In the genomic region with DNA sequence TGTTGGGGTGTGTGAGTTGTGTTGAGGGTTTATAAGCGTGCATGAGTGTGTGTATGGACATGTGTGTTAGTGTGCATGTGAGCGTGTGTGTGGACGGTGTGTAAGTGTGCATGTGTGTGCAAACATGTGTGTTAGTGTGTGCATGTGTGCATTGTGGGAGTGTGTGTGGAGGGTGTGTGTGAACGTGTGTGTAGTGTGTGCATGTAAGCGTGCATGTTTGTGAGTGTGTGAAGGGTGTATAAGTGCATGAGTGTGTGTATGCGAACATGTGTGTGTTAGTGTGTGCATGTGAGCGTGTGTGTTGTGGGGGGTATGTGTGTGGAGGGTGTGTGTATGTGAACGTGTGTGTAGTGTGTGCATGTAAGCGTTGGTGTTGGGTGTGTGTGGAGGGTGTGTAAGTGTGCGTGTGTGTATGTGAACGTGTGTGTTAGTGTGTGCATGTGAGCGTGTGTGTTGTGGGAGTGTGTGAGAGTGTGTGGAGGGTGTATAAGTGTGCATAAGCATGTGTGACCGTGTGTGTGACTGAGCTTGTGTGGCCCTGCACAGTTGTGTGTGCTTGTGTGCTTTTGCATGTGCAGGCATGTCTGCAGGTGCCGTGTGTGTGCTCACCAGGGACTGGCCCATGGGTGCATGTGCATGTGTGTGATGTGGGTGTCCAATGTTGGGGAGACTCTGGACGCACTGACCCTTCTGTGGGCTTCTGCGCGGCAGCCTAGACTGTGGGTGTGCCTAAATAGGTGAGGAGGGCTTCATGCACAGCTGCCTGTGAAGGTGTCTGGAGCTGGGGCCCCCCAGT, we compare ENCODE assay signal across 21 cellular contexts.
DNase-seq lines count a peak whose midpoint lies in the region; ATAC-seq, FAIRE-seq and TF ChIP-seq lines count a peak whose summit lies in the region.
"Had no signal": no experiment of that assay in that cellular context is flagged by ENCODE, and none has a peak within 500 bp of the region (broad histone marks: within the 10 kb centered on the region; RNA-seq: fewer than 3 reads in every experiment).

No MANE protein-coding gene starts in this region.

- H2AK5ac ChIP-seq in H9 (ENCODE audit: insufficient read length, low read length) (no peak overlapping the region), H1 (ENCODE audit: low read depth, low read length) (no peak overlapping the region)

- H3K23me2 ChIP-seq in H9 (ENCODE audit: insufficient read length, low read depth, low read length, poor library complexity, severe bottlenecking) (no peaks in the 10 kb centered on the region), H1 (ENCODE audit: low read depth, low read length) (peaks cover 9% of the 10 kb centered on the region; the same call in 1 of the 2 replicates)

- in situ Hi-C loops in GM23248 (cut with MboI), result no loop called here

- no peaks in the 10 kb centered on the region for H3K79me1 ChIP-seq in H9 (ENCODE audit: insufficient read depth, low read depth, low read length, poor library complexity, severe bottlenecking)
- no peaks in the 10 kb centered on the region for H3K79me1 ChIP-seq in H1 (ENCODE audit: low read depth, low read length)

- no peak overlapping the region for H3K9ac ChIP-seq in H9 (ENCODE audit: extremely low read depth, insufficient read length, low read length)
- H3K9ac ChIP-seq in H1 (replicated peaks in 1 of 4; ENCODE audit: extremely low read depth in 1 of 4, low read depth in 3 of 4, low read length in 3 of 4), result no peak overlapping the region; a peak in 1 of 7 replicates
- no peak overlapping the region for H3K9ac ChIP-seq in endodermal cell (ENCODE audit: extremely low read depth, low read length, poor library complexity, severe bottlenecking)
- H3K9ac ChIP-seq in GM23248, result no peak overlapping the region

- POLR2A ChIA-PET in H1 (lab: Charles Lee; ENCODE audit: partially characterized antibody), result no interaction called here

- H3K9me3 ChIP-seq in H9 (ENCODE audit: control insufficient read depth, low read depth, low read length) (no peaks in the 10 kb centered on the region), H1 (ENCODE audit: insufficient read depth in 2 of 2, low read depth in 1 of 2, low read length in 1 of 2) (peaks cover 0 to 4% of the 10 kb centered on the region in 2 experiments; a peak in 1 of 4 replicates), endodermal cell (ENCODE audit: control insufficient read depth, low read length) (no peaks in the 10 kb centered on the region), GM23248 (ENCODE audit: low read depth) (no peaks in the 10 kb centered on the region)

- H3K23ac ChIP-seq in H9 (ENCODE audit: insufficient read length, low read depth, low read length), result no peak overlapping the region
- no peak overlapping the region for H3K23ac ChIP-seq in H1 (ENCODE audit: insufficient read length)

- H3K27ac ChIP-seq in H9 (ENCODE audit: insufficient read length, low read depth, low read length), result no peak overlapping the region
- H3K27ac ChIP-seq in H1 (ENCODE audit: low read depth, low read length), result no peak overlapping the region
- H3K27ac ChIP-seq in endodermal cell (ENCODE audit: low read depth, low read length), result no peak overlapping the region
- H3K27ac ChIP-seq in GM23248, result no peak overlapping the region
- H3K27ac ChIP-seq: RWPE1 had no signal

- H2AFZ ChIP-seq in H9 (ENCODE audit: low read length) (no peak overlapping the region), H1 (ENCODE audit: low read length) (no peak overlapping the region), GM23248 (no peak overlapping the region)

- TF ChIP-seq CTCF in H9 (conservative IDR thresholded peaks at IDR 0.05) (no peak), H1 (IDR thresholded peaks at IDR 0.05; ENCODE audit: control extremely low read depth in 1 of 3, insufficient read depth in 1 of 3, low read depth in 1 of 3, low read length in 3 of 3) (no peak), endodermal cell (conservative IDR thresholded peaks at IDR 0.05) (no peak)

- H3K9me3 Mint-ChIP-seq in H9 (peaks cover 0 to 5% of the 10 kb centered on the region in 2 experiments; a peak in 2 of 5 replicates), endodermal cell (peaks cover 62% of the 10 kb centered on the region)

- H4K91ac ChIP-seq in H9 (ENCODE audit: insufficient read length, low read depth, low read length) (no peak overlapping the region), H1 (replicated peaks; ENCODE audit: insufficient read length, low read length) (peak overlapping the region; percentile 69)

- no peak overlapping the region for H2BK15ac ChIP-seq in H9 (ENCODE audit: low read depth, low read length)
- H2BK15ac ChIP-seq in H1 (ENCODE audit: low read length), result no peak overlapping the region; the same call in 1 of the 2 replicates

- H3K4me2 ChIP-seq in H9 (ENCODE audit: insufficient read depth, insufficient read length, low read length) (no peak overlapping the region), H1 (ENCODE audit: insufficient read depth in 1 of 2, low read depth in 2 of 2, low read length in 2 of 2) (no peak overlapping the region), GM23248 (ENCODE audit: unreplicated experiment) (no peak overlapping the region)

- H2BK5ac ChIP-seq in H9 (ENCODE audit: insufficient read length, low read length) (no peak overlapping the region), H1 (ENCODE audit: low read depth, low read length) (peak overlapping the region; percentile 18)

- no peak for TF ChIP-seq EP300 in H1 (IDR thresholded peaks at IDR 0.05; ENCODE audit: borderline replicate concordance in 1 of 2, low read depth in 2 of 2, low read length in 2 of 2)

- CTCF ChIA-PET in H1 (lab: Charles Lee; ENCODE audit: partially characterized antibody), result interaction anchor here (0.9 to 2.4 kb wide), 2 partner anchors 156 to 209 kb away, joined by 4 to 8 read pairs; no protein-coding TSS in a partner anchor

- no peaks in the 10 kb centered on the region for H3K79me2 ChIP-seq in H9 (ENCODE audit: insufficient read depth, low read length)
- no peaks in the 10 kb centered on the region for H3K79me2 ChIP-seq in H1 (ENCODE audit: control insufficient read depth in 1 of 2, insufficient read depth in 2 of 2, low read length in 2 of 2)
- no peaks in the 10 kb centered on the region for H3K79me2 ChIP-seq in GM23248 (ENCODE audit: insufficient read depth)

- no peaks in the 10 kb centered on the region for H3F3A ChIP-seq in GM23248 (ENCODE audit: insufficient read depth)

- H3K4ac ChIP-seq in H9 (ENCODE audit: low read depth, low read length) (no peak overlapping the region), H1 (replicated peaks; ENCODE audit: insufficient read length, low read depth, low read length) (peak overlapping the region; percentile 71)

- H3K27ac Mint-ChIP-seq in H9 (no peak overlapping the region), endodermal cell (no peak overlapping the region)
- H3K27ac Mint-ChIP-seq: CD14-positive monocyte had no signal

- H3K36me3 ChIP-seq in H1 (ENCODE audit: control insufficient read depth in 2 of 4, insufficient read depth in 4 of 4, low read length in 3 of 4) (no peaks in the 10 kb centered on the region), endodermal cell (ENCODE audit: control insufficient read depth, insufficient read depth, low read length) (no peaks in the 10 kb centered on the region), GM23248 (ENCODE audit: low read depth) (no peaks in the 10 kb centered on the region)

- no peak overlapping the region for H3K4me3 ChIP-seq in H1 (ENCODE audit: extremely low read depth in 1 of 4, insufficient read depth in 2 of 4, low read depth in 3 of 4, low read length in 4 of 4)
- no peak overlapping the region for H3K4me3 ChIP-seq in endodermal cell (ENCODE audit: low read length)
- H3K4me3 ChIP-seq in GM23248, result no peak overlapping the region

- DNase-seq in H9 (peak; percentile 1), HTR-8/SVneo (ENCODE audit: insufficient read length, low spot score) (no peak), H1 (ENCODE audit: low read depth in 1 of 2, low spot score in 2 of 2) (no peak), mesenteric fat pad (ENCODE audit: low spot score) (peak; percentile 49), endodermal cell (no peak), inferior parietal cortex (ENCODE audit: extremely low spot score) (no peak), GM23248 (no peak)
- DNase-seq: AML-193, DMS79 treated with DMSO at 0.1 percent for 48 hours, KG1, NCI-H1417, NCI-H187, NCI-H2107, NCI-H2227 treated with DMSO at 0.1 percent for 48 hours, NCI-H82, PC-3, SIG-M5 had no signal

- H3T11ph ChIP-seq in H9 (ENCODE audit: low read length), result no peak overlapping the region

- H3K4me1 ChIP-seq in H9 (ENCODE audit: insufficient read depth, low read length) (no peaks in the 10 kb centered on the region), H1 (replicated peaks in 1 of 4; ENCODE audit: control insufficient read depth in 3 of 4, insufficient read depth in 4 of 4, low read length in 3 of 4) (no peaks in the 10 kb centered on the region), endodermal cell (ENCODE audit: control insufficient read depth, insufficient read depth, low read length) (no peaks in the 10 kb centered on the region), GM23248 (ENCODE audit: insufficient read depth) (no peaks in the 10 kb centered on the region)

- H3K27me3 Mint-ChIP-seq in H9 (ENCODE audit: low read depth) (peaks cover 16% of the 10 kb centered on the region), endodermal cell (ENCODE audit: insufficient read depth) (peaks cover 8% of the 10 kb centered on the region)

- H3K14ac ChIP-seq in H9 (ENCODE audit: insufficient read depth, low read length) (no peak overlapping the region; the same call in 1 of the 2 replicates), H1 (ENCODE audit: insufficient read length) (no peak overlapping the region)

- H2BK120ac ChIP-seq in H9 (ENCODE audit: low read depth, low read length, poor library complexity, severe bottlenecking) (no peak overlapping the region), H1 (replicated peaks; ENCODE audit: low read depth, low read length) (no peak overlapping the region)

- no peak overlapping the region for H3K4me3 Mint-ChIP-seq in H9
- no peak overlapping the region for H3K4me3 Mint-ChIP-seq in endodermal cell
- H3K4me3 Mint-ChIP-seq: CD14-positive monocyte had no signal

- WGBS in H9 (ENCODE audit: extremely low coverage, insufficient read length, low lambda C conversion rate), result 100% methylated on average over 9 of the region's 17 CpGs
- 90 to 100% methylated on average over 7 to 17 of the region's 17 CpGs for WGBS in H1 (ENCODE audit: extremely low coverage in 1 of 2, insufficient coverage in 1 of 2, insufficient read length in 1 of 2, insufficient replicate concordance in 2 of 2, low coverage in 1 of 2, low lambda C conversion rate in 2 of 2, missing lambda C conversion rate in 1 of 2), 2 experiments
- WGBS in endodermal cell (ENCODE audit: insufficient coverage in 1 of 2, insufficient read length in 1 of 2), 2 experiments, result 91 to 92% methylated on average over 14 to 17 of the region's 17 CpGs
- WGBS in GM23248 (ENCODE audit: low coverage in 1 of 2, low lambda C conversion rate in 2 of 2, missing lambda C conversion rate in 2 of 2), 2 experiments, result 72 to 76% methylated on average over 16 to 17 of the region's 17 CpGs

- no peak for ATAC-seq in GM21381 (IDR thresholded peaks at IDR 0.05; ENCODE audit: unreplicated experiment)
- ATAC-seq: HCT116, PC-3 had no signal

- H4K8ac ChIP-seq in H9 (replicated peaks; ENCODE audit: insufficient read length, low read depth, low read length) (no peak overlapping the region), H1 (ENCODE audit: extremely low read depth, insufficient read depth, low read length) (no peak overlapping the region; the same call in 1 of the 2 replicates)

- no peak overlapping the region for H3K56ac ChIP-seq in H9 (ENCODE audit: insufficient read length, low read depth, low read length)
- peak overlapping the region; percentile 73 for H3K56ac ChIP-seq in H1 (replicated peaks; ENCODE audit: insufficient read length, low read depth, low read length)

- H4K5ac ChIP-seq in H9 (ENCODE audit: insufficient read length, low read depth, low read length), result no peak overlapping the region
- H4K5ac ChIP-seq in H1 (ENCODE audit: insufficient read length, low read depth, low read length), result peak overlapping the region; percentile 5

- FAIRE-seq in HTR-8/SVneo (lab: Jason Lieb, UNC) (peak; percentile 92), H1 (lab: Jason Lieb, UNC) (no peak)

- H4K20me1 ChIP-seq in H9 (ENCODE audit: control insufficient read depth, insufficient read depth, insufficient read length) (no peaks in the 10 kb centered on the region), H1 (replicated peaks in 1 of 2; ENCODE audit: control insufficient read depth in 1 of 2, insufficient read depth in 2 of 2, low read length in 2 of 2) (peaks cover 0 to 5% of the 10 kb centered on the region in 2 experiments), GM23248 (ENCODE audit: insufficient read depth) (no peaks in the 10 kb centered on the region)

- no peak overlapping the region for H2BK20ac ChIP-seq in H9 (ENCODE audit: low read depth, low read length, poor library complexity, severe bottlenecking)
- 0 out of 2 replicates have a peak overlapping the region, but pooled peaks have one; percentile 64 for H2BK20ac ChIP-seq in H1 (ENCODE audit: low read length)

- H3K18ac ChIP-seq in H9 (ENCODE audit: insufficient read length, low read depth, low read length), result no peak overlapping the region
- H3K18ac ChIP-seq in H1 (ENCODE audit: extremely low read depth, low read length), result no peak overlapping the region

- H2BK12ac ChIP-seq in H9 (ENCODE audit: insufficient read length, low read depth, low read length) (no peak overlapping the region), H1 (ENCODE audit: low read depth, low read length) (no peak overlapping the region; the same call in 1 of the 2 replicates)

- H3K4me1 Mint-ChIP-seq in H9 (no peaks in the 10 kb centered on the region), endodermal cell (no peaks in the 10 kb centered on the region)
- H3K4me1 Mint-ChIP-seq: CD14-positive monocyte had no signal

- H3K36me3 Mint-ChIP-seq in H9 (ENCODE audit: insufficient read depth in 1 of 3, low read depth in 3 of 3) (no peaks in the 10 kb centered on the region), endodermal cell (ENCODE audit: low read depth) (no peaks in the 10 kb centered on the region)
- H3K36me3 Mint-ChIP-seq: CD14-positive monocyte had no signal

- TF ChIP-seq POLR2A in H1 (IDR thresholded peaks at IDR 0.05; ENCODE audit: control extremely low read depth in 1 of 2, low read depth in 2 of 2, low read length in 2 of 2), result no peak

- H3K27me3 ChIP-seq in H9 (ENCODE audit: insufficient read depth, low read length) (no peaks in the 10 kb centered on the region), H1 (replicated peaks in 1 of 4; ENCODE audit: control insufficient read depth in 3 of 4, extremely low read depth in 1 of 4, insufficient read depth in 3 of 4, low read length in 3 of 4) (no peaks in the 10 kb centered on the region), endodermal cell (ENCODE audit: control insufficient read depth, insufficient read depth, low read length, poor library complexity, severe bottlenecking) (no peaks in the 10 kb centered on the region), GM23248 (replicated peaks; ENCODE audit: insufficient read depth) (no peaks in the 10 kb centered on the region)

- TF ChIP-seq RAD21 in H1 (IDR thresholded peaks at IDR 0.05 in 1 of 2, conservative IDR thresholded peaks at IDR 0.05 in 1 of 2; ENCODE audit: low read depth in 2 of 2, low read length in 2 of 2), result no peak

- no peaks in the 10 kb centered on the region for H3K9me2 ChIP-seq in GM23248 (ENCODE audit: insufficient read depth)

Comparison
In these comparisons a context has a peak if more than half of its experiments do, and no peak if none do; other contexts are left out.
1. DNase-seq: peak in H9 (single experiment) and mesenteric fat pad (single experiment); none in HTR-8/SVneo (single experiment), H1 (0 of 2), endodermal cell (single experiment), inferior parietal cortex (single experiment) and GM23248 (single experiment).